In the genomic region with DNA sequence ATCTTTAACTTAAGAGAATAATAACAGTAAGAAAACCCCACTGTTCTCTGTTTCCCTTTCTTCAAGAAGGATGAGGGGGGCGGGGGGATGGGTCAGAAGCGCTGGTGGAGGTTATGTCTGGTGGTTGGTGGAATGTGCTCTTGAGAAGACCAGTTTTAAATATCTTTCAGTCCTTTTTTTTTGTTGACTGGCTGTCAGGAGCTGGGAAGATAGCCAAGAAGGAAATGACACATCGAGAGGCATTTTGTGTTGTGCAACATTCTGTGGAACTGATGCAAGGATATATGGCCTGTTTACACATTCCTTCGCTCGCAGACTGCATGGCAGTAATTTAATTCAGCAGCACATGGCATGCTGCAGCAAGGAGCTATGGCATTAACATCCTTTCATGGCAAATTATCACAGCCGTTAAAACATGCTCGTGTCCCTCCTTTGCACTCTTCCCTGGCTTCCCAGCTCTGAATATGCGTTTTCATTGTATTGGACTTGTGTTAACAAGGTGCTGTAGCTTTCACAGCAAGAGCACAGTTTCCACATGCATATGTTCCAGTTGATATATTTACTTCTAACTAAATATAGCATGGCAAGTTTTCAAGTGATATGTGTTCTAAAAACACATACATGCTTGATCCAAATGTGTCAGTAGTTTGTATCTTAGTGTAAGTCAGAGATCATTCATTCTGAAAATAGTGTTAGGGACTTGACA, we compare ENCODE assay signal across 1 cellular context.
TF ChIP-seq lines count a peak whose summit lies in the region.

No MANE protein-coding gene starts in this region.

TF ChIP-seq in K562, 482 proteins besides CTCF, POLR2A, EP300 and RAD21 (continued from another document and continues in another):
- TF ChIP-seq, protein P1, sequence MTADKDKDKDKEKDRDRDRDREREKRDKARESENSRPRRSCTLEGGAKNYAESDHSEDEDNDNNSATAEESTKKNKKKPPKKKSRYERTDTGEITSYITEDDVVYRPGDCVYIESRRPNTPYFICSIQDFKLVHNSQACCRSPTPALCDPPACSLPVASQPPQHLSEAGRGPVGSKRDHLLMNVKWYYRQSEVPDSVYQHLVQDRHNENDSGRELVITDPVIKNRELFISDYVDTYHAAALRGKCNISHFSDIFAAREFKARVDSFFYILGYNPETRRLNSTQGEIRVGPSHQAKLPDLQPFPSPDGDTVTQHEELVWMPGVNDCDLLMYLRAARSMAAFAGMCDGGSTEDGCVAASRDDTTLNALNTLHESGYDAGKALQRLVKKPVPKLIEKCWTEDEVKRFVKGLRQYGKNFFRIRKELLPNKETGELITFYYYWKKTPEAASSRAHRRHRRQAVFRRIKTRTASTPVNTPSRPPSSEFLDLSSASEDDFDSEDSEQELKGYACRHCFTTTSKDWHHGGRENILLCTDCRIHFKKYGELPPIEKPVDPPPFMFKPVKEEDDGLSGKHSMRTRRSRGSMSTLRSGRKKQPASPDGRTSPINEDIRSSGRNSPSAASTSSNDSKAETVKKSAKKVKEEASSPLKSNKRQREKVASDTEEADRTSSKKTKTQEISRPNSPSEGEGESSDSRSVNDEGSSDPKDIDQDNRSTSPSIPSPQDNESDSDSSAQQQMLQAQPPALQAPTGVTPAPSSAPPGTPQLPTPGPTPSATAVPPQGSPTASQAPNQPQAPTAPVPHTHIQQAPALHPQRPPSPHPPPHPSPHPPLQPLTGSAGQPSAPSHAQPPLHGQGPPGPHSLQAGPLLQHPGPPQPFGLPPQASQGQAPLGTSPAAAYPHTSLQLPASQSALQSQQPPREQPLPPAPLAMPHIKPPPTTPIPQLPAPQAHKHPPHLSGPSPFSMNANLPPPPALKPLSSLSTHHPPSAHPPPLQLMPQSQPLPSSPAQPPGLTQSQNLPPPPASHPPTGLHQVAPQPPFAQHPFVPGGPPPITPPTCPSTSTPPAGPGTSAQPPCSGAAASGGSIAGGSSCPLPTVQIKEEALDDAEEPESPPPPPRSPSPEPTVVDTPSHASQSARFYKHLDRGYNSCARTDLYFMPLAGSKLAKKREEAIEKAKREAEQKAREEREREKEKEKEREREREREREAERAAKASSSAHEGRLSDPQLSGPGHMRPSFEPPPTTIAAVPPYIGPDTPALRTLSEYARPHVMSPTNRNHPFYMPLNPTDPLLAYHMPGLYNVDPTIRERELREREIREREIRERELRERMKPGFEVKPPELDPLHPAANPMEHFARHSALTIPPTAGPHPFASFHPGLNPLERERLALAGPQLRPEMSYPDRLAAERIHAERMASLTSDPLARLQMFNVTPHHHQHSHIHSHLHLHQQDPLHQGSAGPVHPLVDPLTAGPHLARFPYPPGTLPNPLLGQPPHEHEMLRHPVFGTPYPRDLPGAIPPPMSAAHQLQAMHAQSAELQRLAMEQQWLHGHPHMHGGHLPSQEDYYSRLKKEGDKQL (CRISPR knock-in tag; IDR thresholded peaks at IDR 0.05; ENCODE audit: borderline replicate concordance) = no peak
- TF ChIP-seq LEF1 (IDR thresholded peaks at IDR 0.05) = peak; percentile 89
- peak; percentile 87 for TF ChIP-seq NBN (IDR thresholded peaks at IDR 0.05; ENCODE audit: low read depth)
- 0 out of 2 replicates have a peak, but pooled peaks have one; percentile 38 for TF ChIP-seq MEF2A (IDR thresholded peaks at IDR 0.05; ENCODE audit: control insufficient read depth, low read depth, low read length)
- TF ChIP-seq, protein P2, sequence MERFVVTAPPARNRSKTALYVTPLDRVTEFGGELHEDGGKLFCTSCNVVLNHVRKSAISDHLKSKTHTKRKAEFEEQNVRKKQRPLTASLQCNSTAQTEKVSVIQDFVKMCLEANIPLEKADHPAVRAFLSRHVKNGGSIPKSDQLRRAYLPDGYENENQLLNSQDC (CRISPR knock-in tag; IDR thresholded peaks at IDR 0.05) = no peak
- TF ChIP-seq MXI1 (IDR thresholded peaks at IDR 0.05; ENCODE audit: low read depth, low read length) = no peak
- TF ChIP-seq, protein P3, sequence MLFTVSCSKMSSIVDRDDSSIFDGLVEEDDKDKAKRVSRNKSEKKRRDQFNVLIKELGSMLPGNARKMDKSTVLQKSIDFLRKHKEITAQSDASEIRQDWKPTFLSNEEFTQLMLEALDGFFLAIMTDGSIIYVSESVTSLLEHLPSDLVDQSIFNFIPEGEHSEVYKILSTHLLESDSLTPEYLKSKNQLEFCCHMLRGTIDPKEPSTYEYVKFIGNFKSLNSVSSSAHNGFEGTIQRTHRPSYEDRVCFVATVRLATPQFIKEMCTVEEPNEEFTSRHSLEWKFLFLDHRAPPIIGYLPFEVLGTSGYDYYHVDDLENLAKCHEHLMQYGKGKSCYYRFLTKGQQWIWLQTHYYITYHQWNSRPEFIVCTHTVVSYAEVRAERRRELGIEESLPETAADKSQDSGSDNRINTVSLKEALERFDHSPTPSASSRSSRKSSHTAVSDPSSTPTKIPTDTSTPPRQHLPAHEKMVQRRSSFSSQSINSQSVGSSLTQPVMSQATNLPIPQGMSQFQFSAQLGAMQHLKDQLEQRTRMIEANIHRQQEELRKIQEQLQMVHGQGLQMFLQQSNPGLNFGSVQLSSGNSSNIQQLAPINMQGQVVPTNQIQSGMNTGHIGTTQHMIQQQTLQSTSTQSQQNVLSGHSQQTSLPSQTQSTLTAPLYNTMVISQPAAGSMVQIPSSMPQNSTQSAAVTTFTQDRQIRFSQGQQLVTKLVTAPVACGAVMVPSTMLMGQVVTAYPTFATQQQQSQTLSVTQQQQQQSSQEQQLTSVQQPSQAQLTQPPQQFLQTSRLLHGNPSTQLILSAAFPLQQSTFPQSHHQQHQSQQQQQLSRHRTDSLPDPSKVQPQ (CRISPR knock-in tag; IDR thresholded peaks at IDR 0.05; ENCODE audit: borderline replicate concordance) = no peak
- TF ChIP-seq GATA2 (CRISPR knock-in tag; IDR thresholded peaks at IDR 0.05) = no peak
- peak in 1 of 2 experiments; percentile 87; a peak in 2 of 3 replicates for TF ChIP-seq CBX3 (IDR thresholded peaks at IDR 0.05; ENCODE audit: borderline replicate concordance in 1 of 2, low read length in 2 of 2)
- TF ChIP-seq PCBP2 (IDR thresholded peaks at IDR 0.05; ENCODE audit: low read depth, low read length, poor library complexity, severe bottlenecking) = no peak
- peak; percentile 25 to 48; a peak in 2 of 4 replicates for TF ChIP-seq MAZ (CRISPR knock-in tag; conservative IDR thresholded peaks at IDR 0.05 in 1 of 2, IDR thresholded peaks at IDR 0.05 in 1 of 2)
- TF ChIP-seq, protein P4, sequence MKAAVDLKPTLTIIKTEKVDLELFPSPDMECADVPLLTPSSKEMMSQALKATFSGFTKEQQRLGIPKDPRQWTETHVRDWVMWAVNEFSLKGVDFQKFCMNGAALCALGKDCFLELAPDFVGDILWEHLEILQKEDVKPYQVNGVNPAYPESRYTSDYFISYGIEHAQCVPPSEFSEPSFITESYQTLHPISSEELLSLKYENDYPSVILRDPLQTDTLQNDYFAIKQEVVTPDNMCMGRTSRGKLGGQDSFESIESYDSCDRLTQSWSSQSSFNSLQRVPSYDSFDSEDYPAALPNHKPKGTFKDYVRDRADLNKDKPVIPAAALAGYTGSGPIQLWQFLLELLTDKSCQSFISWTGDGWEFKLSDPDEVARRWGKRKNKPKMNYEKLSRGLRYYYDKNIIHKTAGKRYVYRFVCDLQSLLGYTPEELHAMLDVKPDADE (conservative IDR thresholded peaks at IDR 0.05; ENCODE audit: control insufficient read depth, low read depth, low read length) = 0 out of 2 replicates have a peak, but pooled peaks have one; percentile 67
- no peak for TF ChIP-seq KAT8 (IDR thresholded peaks at IDR 0.05; ENCODE audit: low read depth)
- no peak for TF ChIP-seq HNRNPL (IDR thresholded peaks at IDR 0.05; ENCODE audit: low read depth, low read length)
- TF ChIP-seq, protein P5, sequence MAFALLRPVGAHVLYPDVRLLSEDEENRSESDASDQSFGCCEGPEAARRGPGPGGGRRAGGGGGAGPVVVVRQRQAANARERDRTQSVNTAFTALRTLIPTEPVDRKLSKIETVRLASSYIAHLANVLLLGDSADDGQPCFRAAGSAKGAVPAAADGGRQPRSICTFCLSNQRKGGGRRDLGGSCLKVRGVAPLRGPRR (CRISPR knock-in tag; IDR thresholded peaks at IDR 0.05) = no peak
- peak; percentile 91; the same call in 1 of the 2 replicates for TF ChIP-seq DMBX1 (CRISPR knock-in tag; IDR thresholded peaks at IDR 0.05; ENCODE audit: borderline replicate concordance)
- no peak for TF ChIP-seq ZNF282 (CRISPR knock-in tag; IDR thresholded peaks at IDR 0.05)
- TF ChIP-seq, protein P6, sequence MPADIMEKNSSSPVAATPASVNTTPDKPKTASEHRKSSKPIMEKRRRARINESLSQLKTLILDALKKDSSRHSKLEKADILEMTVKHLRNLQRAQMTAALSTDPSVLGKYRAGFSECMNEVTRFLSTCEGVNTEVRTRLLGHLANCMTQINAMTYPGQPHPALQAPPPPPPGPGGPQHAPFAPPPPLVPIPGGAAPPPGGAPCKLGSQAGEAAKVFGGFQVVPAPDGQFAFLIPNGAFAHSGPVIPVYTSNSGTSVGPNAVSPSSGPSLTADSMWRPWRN (IDR thresholded peaks at IDR 0.05; ENCODE audit: low read depth) = 0 out of 2 replicates have a peak, but pooled peaks have one; percentile 34
- TF ChIP-seq TCF7L2 (IDR thresholded peaks at IDR 0.05; ENCODE audit: low read depth, low read length) = no peak
- TF ChIP-seq HLTF (IDR thresholded peaks at IDR 0.05) = no peak
- TF ChIP-seq ZNF780A (CRISPR knock-in tag; IDR thresholded peaks at IDR 0.05) = no peak
- peak; percentile 100 for TF ChIP-seq CEBPG (CRISPR knock-in tag; IDR thresholded peaks at IDR 0.05)
- TF ChIP-seq CEBPG (tag; conservative IDR thresholded peaks at IDR 0.05 in 1 of 2, IDR thresholded peaks at IDR 0.05 in 1 of 2) = peak; percentile 100
- 0 out of 2 replicates have a peak, but pooled peaks have one; percentile 66 for TF ChIP-seq ZNF830 (CRISPR knock-in tag; IDR thresholded peaks at IDR 0.05)
- TF ChIP-seq TBP (optimal IDR thresholded peaks at IDR 0.05; ENCODE audit: low read depth, low read length) = no peak
- TF ChIP-seq SMAD4 (CRISPR knock-in tag; conservative IDR thresholded peaks at IDR 0.05) = peak; percentile 95
- no peak for TF ChIP-seq ZNF77 (CRISPR knock-in tag; IDR thresholded peaks at IDR 0.05)
- no peak for TF ChIP-seq KLF6 (CRISPR knock-in tag; IDR thresholded peaks at IDR 0.05; ENCODE audit: borderline replicate concordance)
- TF ChIP-seq, protein P7, sequence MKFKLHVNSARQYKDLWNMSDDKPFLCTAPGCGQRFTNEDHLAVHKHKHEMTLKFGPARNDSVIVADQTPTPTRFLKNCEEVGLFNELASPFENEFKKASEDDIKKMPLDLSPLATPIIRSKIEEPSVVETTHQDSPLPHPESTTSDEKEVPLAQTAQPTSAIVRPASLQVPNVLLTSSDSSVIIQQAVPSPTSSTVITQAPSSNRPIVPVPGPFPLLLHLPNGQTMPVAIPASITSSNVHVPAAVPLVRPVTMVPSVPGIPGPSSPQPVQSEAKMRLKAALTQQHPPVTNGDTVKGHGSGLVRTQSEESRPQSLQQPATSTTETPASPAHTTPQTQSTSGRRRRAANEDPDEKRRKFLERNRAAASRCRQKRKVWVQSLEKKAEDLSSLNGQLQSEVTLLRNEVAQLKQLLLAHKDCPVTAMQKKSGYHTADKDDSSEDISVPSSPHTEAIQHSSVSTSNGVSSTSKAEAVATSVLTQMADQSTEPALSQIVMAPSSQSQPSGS (CRISPR knock-in tag; IDR thresholded peaks at IDR 0.05) = no peak
- TF ChIP-seq BRCA1 (IDR thresholded peaks at IDR 0.05) = no peak
- TF ChIP-seq BRCA1 (CRISPR knock-in tag; IDR thresholded peaks at IDR 0.05) = no peak
- TF ChIP-seq C11orf30 (IDR thresholded peaks at IDR 0.05; ENCODE audit: low read depth) = peak; percentile 30; the same call in 1 of the 2 replicates
- no peak for TF ChIP-seq SNRNP70 (optimal IDR thresholded peaks at IDR 0.05; ENCODE audit: low read depth, low read length)
- TF ChIP-seq, protein P8, sequence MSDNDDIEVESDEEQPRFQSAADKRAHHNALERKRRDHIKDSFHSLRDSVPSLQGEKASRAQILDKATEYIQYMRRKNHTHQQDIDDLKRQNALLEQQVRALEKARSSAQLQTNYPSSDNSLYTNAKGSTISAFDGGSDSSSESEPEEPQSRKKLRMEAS (CRISPR knock-in tag; IDR thresholded peaks at IDR 0.05) = peak; percentile 93
- TF ChIP-seq ZNF561 (CRISPR knock-in tag; conservative IDR thresholded peaks at IDR 0.05) = no peak
- TF ChIP-seq NCOA6 (IDR thresholded peaks at IDR 0.05) = no peak
- no peak for TF ChIP-seq GABPB2 (CRISPR knock-in tag; conservative IDR thresholded peaks at IDR 0.05)
- TF ChIP-seq MIER1 (IDR thresholded peaks at IDR 0.05; ENCODE audit: low read depth) = no peak
- TF ChIP-seq, protein P9, sequence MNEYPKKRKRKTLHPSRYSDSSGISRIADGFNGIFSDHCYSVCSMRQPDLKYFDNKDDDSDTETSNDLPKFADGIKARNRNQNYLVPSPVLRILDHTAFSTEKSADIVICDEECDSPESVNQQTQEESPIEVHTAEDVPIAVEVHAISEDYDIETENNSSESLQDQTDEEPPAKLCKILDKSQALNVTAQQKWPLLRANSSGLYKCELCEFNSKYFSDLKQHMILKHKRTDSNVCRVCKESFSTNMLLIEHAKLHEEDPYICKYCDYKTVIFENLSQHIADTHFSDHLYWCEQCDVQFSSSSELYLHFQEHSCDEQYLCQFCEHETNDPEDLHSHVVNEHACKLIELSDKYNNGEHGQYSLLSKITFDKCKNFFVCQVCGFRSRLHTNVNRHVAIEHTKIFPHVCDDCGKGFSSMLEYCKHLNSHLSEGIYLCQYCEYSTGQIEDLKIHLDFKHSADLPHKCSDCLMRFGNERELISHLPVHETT (CRISPR knock-in tag; conservative IDR thresholded peaks at IDR 0.05 in 1 of 2, IDR thresholded peaks at IDR 0.05 in 1 of 2) = peak in 1 of 2 experiments; percentile 84; a peak in 2 of 4 replicates
- peak; percentile 75 for TF ChIP-seq ZNF24 (IDR thresholded peaks at IDR 0.05)
- peak; percentile 98 to 99 for TF ChIP-seq TRIM24 (IDR thresholded peaks at IDR 0.05)
- TF ChIP-seq, protein P10, sequence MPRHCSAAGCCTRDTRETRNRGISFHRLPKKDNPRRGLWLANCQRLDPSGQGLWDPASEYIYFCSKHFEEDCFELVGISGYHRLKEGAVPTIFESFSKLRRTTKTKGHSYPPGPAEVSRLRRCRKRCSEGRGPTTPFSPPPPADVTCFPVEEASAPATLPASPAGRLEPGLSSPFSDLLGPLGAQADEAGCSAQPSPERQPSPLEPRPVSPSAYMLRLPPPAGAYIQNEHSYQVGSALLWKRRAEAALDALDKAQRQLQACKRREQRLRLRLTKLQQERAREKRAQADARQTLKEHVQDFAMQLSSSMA (CRISPR knock-in tag; IDR thresholded peaks at IDR 0.05) = no peak
- TF ChIP-seq RBM14 (IDR thresholded peaks at IDR 0.05; ENCODE audit: borderline replicate concordance, insufficient read depth, low read depth, low read length) = no peak
- no peak for TF ChIP-seq SREBF2 (CRISPR knock-in tag; IDR thresholded peaks at IDR 0.05)
- peak; percentile 99 for TF ChIP-seq FOXK2 (conservative IDR thresholded peaks at IDR 0.05 in 1 of 2, IDR thresholded peaks at IDR 0.05 in 1 of 2; ENCODE audit: low read depth in 2 of 2)
- peak in 1 of 2 experiments; percentile 90; a peak in 2 of 4 replicates for TF ChIP-seq TBL1XR1 (IDR thresholded peaks at IDR 0.05; ENCODE audit: low read length in 2 of 2)
- TF ChIP-seq LCOR (CRISPR knock-in tag; IDR thresholded peaks at IDR 0.05) = peak; percentile 11; the same call in 1 of the 2 replicates
- TF ChIP-seq TFAM (CRISPR knock-in tag; conservative IDR thresholded peaks at IDR 0.05) = no peak
- TF ChIP-seq HDAC1 (IDR thresholded peaks at IDR 0.05) = peak in 1 of 2 experiments; percentile 83; a peak in 2 of 4 replicates
- TF ChIP-seq ZNF644 (tag; IDR thresholded peaks at IDR 0.05; ENCODE audit: low read depth) = peak; percentile 89
- TF ChIP-seq MAFK (IDR thresholded peaks at IDR 0.05; ENCODE audit: low read length) = peak; percentile 53
- TF ChIP-seq CBX5 (IDR thresholded peaks at IDR 0.05; ENCODE audit: borderline replicate concordance, low read depth) = peak; percentile 58; the same call in 1 of the 2 replicates
- no peak for TF ChIP-seq HNRNPLL (IDR thresholded peaks at IDR 0.05; ENCODE audit: low read depth, low read length, poor library complexity, severe bottlenecking)
- no peak for TF ChIP-seq SMAD2 (IDR thresholded peaks at IDR 0.05; ENCODE audit: low read depth, low read length)
